In the genomic region with DNA sequence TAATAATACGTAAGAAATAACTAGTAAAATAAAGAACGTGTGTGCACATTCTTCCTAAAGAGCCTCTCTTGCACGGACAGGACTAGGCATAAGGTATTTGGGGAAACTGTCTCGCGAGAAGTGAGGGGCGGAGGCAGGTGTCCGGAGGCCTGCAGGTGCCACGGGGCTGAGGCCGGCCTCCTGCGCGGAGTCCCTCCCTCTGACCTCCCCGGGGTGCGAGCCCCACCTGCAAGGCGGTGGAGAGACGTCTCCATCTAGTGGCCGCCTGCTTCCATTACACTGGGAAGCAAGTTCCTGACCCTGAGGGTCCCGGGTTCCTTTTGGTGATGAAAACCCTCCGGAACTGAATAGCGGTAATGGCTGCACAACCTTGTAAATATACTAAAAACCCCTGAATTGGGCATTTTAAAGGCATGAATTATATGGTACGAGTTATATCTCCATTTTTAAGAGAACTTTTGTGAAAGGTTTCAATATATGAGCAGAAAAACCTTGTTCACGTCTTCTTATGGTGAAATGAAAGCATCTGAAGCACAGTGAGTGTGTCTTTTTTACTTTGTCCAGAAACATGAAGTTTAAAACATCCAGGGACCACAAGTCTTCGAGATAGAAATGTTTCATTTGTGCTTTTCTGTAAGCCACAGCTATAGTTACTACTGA, we compare ENCODE assay signal across 1 cellular context.
TF ChIP-seq lines count a peak whose summit lies in the region.

No MANE protein-coding gene starts in this region.

TF ChIP-seq in K562, 482 proteins besides CTCF, POLR2A, EP300 and RAD21 (continued from another document):
- TF ChIP-seq, protein P1, sequence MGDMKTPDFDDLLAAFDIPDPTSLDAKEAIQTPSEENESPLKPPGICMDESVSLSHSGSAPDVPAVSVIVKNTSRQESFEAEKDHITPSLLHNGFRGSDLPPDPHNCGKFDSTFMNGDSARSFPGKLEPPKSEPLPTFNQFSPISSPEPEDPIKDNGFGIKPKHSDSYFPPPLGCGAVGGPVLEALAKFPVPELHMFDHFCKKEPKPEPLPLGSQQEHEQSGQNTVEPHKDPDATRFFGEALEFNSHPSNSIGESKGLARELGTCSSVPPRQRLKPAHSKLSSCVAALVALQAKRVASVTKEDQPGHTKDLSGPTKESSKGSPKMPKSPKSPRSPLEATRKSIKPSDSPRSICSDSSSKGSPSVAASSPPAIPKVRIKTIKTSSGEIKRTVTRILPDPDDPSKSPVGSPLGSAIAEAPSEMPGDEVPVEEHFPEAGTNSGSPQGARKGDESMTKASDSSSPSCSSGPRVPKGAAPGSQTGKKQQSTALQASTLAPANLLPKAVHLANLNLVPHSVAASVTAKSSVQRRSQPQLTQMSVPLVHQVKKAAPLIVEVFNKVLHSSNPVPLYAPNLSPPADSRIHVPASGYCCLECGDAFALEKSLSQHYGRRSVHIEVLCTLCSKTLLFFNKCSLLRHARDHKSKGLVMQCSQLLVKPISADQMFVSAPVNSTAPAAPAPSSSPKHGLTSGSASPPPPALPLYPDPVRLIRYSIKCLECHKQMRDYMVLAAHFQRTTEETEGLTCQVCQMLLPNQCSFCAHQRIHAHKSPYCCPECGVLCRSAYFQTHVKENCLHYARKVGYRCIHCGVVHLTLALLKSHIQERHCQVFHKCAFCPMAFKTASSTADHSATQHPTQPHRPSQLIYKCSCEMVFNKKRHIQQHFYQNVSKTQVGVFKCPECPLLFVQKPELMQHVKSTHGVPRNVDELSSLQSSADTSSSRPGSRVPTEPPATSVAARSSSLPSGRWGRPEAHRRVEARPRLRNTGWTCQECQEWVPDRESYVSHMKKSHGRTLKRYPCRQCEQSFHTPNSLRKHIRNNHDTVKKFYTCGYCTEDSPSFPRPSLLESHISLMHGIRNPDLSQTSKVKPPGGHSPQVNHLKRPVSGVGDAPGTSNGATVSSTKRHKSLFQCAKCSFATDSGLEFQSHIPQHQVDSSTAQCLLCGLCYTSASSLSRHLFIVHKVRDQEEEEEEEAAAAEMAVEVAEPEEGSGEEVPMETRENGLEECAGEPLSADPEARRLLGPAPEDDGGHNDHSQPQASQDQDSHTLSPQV (IDR thresholded peaks at IDR 0.05) = no peak
- TF ChIP-seq, protein P2, sequence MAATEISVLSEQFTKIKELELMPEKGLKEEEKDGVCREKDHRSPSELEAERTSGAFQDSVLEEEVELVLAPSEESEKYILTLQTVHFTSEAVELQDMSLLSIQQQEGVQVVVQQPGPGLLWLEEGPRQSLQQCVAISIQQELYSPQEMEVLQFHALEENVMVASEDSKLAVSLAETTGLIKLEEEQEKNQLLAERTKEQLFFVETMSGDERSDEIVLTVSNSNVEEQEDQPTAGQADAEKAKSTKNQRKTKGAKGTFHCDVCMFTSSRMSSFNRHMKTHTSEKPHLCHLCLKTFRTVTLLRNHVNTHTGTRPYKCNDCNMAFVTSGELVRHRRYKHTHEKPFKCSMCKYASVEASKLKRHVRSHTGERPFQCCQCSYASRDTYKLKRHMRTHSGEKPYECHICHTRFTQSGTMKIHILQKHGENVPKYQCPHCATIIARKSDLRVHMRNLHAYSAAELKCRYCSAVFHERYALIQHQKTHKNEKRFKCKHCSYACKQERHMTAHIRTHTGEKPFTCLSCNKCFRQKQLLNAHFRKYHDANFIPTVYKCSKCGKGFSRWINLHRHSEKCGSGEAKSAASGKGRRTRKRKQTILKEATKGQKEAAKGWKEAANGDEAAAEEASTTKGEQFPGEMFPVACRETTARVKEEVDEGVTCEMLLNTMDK (IDR thresholded peaks at IDR 0.05; ENCODE audit: borderline replicate concordance, insufficient read depth, low read depth, low read length, poor library complexity, severe bottlenecking) = no peak
- TF ChIP-seq SP2 (IDR thresholded peaks at IDR 0.05; ENCODE audit: extremely low read depth, low read depth, low read length, poor library complexity, severe bottlenecking) (no peak), XRCC5 (IDR thresholded peaks at IDR 0.05; ENCODE audit: low read depth, low read length) (0 out of 2 replicates have a peak, but pooled peaks have one; percentile 24), RBM25 (IDR thresholded peaks at IDR 0.05; ENCODE audit: low read depth, low read length, severe bottlenecking) (peak; percentile 32), TRIM28 (IDR thresholded peaks at IDR 0.05) (no peak), ZNF282 (CRISPR knock-in tag; IDR thresholded peaks at IDR 0.05) (no peak), RB1 (IDR thresholded peaks at IDR 0.05; ENCODE audit: low read depth) (peak; percentile 54; the same call in 1 of the 2 replicates)
- TF ChIP-seq, protein P3, sequence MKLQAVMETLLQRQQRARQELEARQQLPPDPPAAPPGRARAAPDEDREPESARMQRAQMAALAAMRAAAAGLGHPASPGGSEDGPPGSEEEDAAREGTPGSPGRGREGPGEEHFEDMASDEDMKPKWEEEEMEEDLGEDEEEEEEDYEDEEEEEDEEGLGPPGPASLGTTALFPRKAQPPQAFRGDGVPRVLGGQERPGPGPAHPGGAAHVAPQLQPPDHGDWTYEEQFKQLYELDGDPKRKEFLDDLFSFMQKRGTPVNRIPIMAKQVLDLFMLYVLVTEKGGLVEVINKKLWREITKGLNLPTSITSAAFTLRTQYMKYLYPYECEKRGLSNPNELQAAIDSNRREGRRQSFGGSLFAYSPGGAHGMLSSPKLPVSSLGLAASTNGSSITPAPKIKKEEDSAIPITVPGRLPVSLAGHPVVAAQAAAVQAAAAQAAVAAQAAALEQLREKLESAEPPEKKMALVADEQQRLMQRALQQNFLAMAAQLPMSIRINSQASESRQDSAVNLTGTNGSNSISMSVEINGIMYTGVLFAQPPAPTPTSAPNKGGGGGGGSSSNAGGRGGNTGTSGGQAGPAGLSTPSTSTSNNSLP (IDR thresholded peaks at IDR 0.05; ENCODE audit: borderline replicate concordance, low read depth, low read length) = no peak
